ENCODE assay signal across 25 cellular contexts in the genomic region with DNA sequence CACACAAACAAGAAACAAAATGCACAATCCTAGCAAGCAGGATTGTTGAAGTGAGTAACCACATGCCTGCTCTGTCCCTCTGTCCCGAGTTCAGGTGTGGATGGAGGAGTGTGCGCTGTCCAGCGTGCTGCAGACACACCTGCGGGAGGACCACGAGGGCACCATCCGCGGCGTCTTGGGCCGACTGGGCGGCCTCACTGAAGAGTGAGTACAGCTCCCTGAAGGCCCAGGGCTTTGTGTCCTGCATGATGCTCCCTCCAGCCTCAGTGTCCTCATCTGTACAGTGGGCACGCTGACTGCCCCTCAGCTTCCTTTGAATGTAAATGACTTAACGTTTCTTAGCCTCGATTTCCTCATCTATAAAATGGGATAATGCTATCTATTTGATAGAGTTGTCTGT.
"Had no signal": no experiment of that assay in that cellular context is flagged by ENCODE, and none has a peak within 500 bp of the region (broad histone marks: within the 10 kb centered on the region; RNA-seq: fewer than 3 reads in every experiment).

No MANE protein-coding gene starts in this region.

- ATAC-seq: activated naive CD8-positive, alpha-beta T cell treated with anti-CD3 and anti-CD28 coated beads, Interleukin-2, amount 50 U/mL, for 24 hours; activated T-cell treated with anti-CD3 and anti-CD28 coated beads, Interleukin-2, amount 50 U/mL, for 72 hours; body of pancreas; left lung; natural killer cell; right cardiac atrium; stimulated activated memory B cell treated with anti-CD40 and anti-IgM and Interleukin-4, amounts not matched to agents 10 μg/mL and 1 μg/mL and 100 μg/mL, for 72 hours had no signal

- H3K4me3 ChIP-seq: body of pancreas, cardiac muscle cell, left lung, ovary, skin epidermis, thoracic aorta had no signal

- H3K36me3 ChIP-seq: ovary had no signal

- H3K27ac ChIP-seq: body of pancreas, cardiac muscle cell, left lung, ovary, skin epidermis, thoracic aorta had no signal

- DNase-seq: activated CD4-positive, alpha-beta T cell treated with anti-CD3 and anti-CD28 coated beads for 4 hours; activated CD4-positive, alpha-beta T cell treated with anti-CD3 and anti-CD28 coated beads, Interleukin-2, amount 50 U/mL, for 48 hours; activated CD4-positive, CD25-positive, alpha-beta regulatory T cell; activated gamma-delta T cell; activated naive CD4-positive, alpha-beta T cell treated with anti-CD3 and anti-CD28 coated beads, Interleukin-2, amount 50 U/mL, for 16 hours; activated naive CD8-positive, alpha-beta T cell treated with anti-CD3 and anti-CD28 coated beads, Interleukin-2, amount 50 U/mL, for 24 hours; activated T-cell treated with anti-CD3 and anti-CD28 coated beads, Interleukin-2, amount 50 U/mL, for 72 hours; anterior cingulate cortex; body of pancreas; effector CD4-positive, alpha-beta T cell; erythroblast; foreskin fibroblast; kidney glomerular epithelial cell; left lung; mammary epithelial cell; midbrain; natural killer cell; right cardiac atrium; stimulated activated CD4-positive, alpha-beta T cell treated with anti-CD3 and anti-CD28 coated beads, Interleukin-2, amount 100 ng/mL, for 24 hours; T1000 had no signal

- H3K9me3 ChIP-seq: body of pancreas, left lung, ovary, thoracic aorta had no signal

- H3K27me3 ChIP-seq: body of pancreas, cardiac muscle cell, left lung, ovary had no signal

- H3K4me1 ChIP-seq: body of pancreas, left lung had no signal
